Comparison of ENCODE assay signal across 15 cellular contexts in genomic region chr14:99671230-99672224, GRCh38. TPM values are rescaled to one million over a fixed set of nuclear protein-coding genes. Genes with fewer than 3 reads are reported as not detected.
DNase-seq lines count a peak whose midpoint lies in the region; ATAC-seq and TF ChIP-seq lines count a peak whose summit lies in the region.
"Had no signal": no experiment of that assay in that cellular context is flagged by ENCODE, and none has a peak within 500 bp of the region (broad histone marks: within the 10 kb centered on the region; RNA-seq: fewer than 3 reads in every experiment).

No MANE protein-coding gene starts in this region.

- H2AFZ ChIP-seq in GM23338 = peak overlapping the region; percentile 14; the same call in 1 of the 2 replicates

- 0 out of 3 replicates have a peak, but pooled peaks cover under 1% of the 10 kb centered on the region for H3K36me3 Mint-ChIP-seq in GM23338 (ENCODE audit: low read depth)
- peaks cover 4% of the 10 kb centered on the region for H3K36me3 Mint-ChIP-seq in central memory CD8-positive, alpha-beta T cell (ENCODE audit: insufficient read depth)

- H3K36me3 ChIP-seq in GM23338 (ENCODE audit: insufficient read depth) = no peaks in the 10 kb centered on the region

- H3K4me1 Mint-ChIP-seq in GM23338 = peaks cover 50% of the 10 kb centered on the region
- H3K4me1 Mint-ChIP-seq in central memory CD8-positive, alpha-beta T cell = peaks cover 21% of the 10 kb centered on the region

- H3K4me1 ChIP-seq in GM23338 (ENCODE audit: insufficient read depth) = peaks cover 31% of the 10 kb centered on the region

- no peaks in the 10 kb centered on the region for H3K9me2 ChIP-seq in GM23338 (ENCODE audit: insufficient read depth)

- no peaks in the 10 kb centered on the region; the same call in 1 of the 2 replicates for H3F3A ChIP-seq in GM23338 (replicated peaks; ENCODE audit: low read depth)

- H3K79me2 ChIP-seq in GM23338 (replicated peaks; ENCODE audit: insufficient read depth) = no peaks in the 10 kb centered on the region

- H3K27ac ChIP-seq in GM23338 (ENCODE audit: low read depth) = no peak overlapping the region
- peak overlapping the region; percentile 78 for H3K27ac ChIP-seq in layer of hippocampus (ENCODE audit: low read depth, low read length)

- peak overlapping the region; percentile 9; the same call in 1 of the 2 replicates for H3K4me3 ChIP-seq in GM23338

- TF ChIP-seq CTCF in GM23338 (conservative IDR thresholded peaks at IDR 0.05; ENCODE audit: low read depth in 2 of 2) = no peak

- ATAC-seq in GM23338 = peak; percentile 13; the same call in 2 of the 3 replicates
- no peak for ATAC-seq in central memory CD8-positive, alpha-beta T cell (replicated peaks; ENCODE audit: extremely low read depth, poor library complexity, severe bottlenecking)
- no peak for ATAC-seq in HG03439 (IDR thresholded peaks at IDR 0.05; ENCODE audit: unreplicated experiment)

- H3K27me3 ChIP-seq in GM23338 (ENCODE audit: insufficient read depth) = no peaks in the 10 kb centered on the region
- no peaks in the 10 kb centered on the region for H3K27me3 ChIP-seq in layer of hippocampus (ENCODE audit: control insufficient read depth, insufficient read depth, low read length)

- DNase-seq in GM23338 (ENCODE audit: low spot score) = no peak
- DNase-seq in central memory CD8-positive, alpha-beta T cell (ENCODE audit: low spot score in 2 of 2) = no peak
- DNase-seq in pons (ENCODE audit: low spot score) = peak; percentile 35
- no peak for DNase-seq in NCI-H2029 (lab: John Stamatoyannopoulos, UW)
- DNase-seq in COLO829 (ENCODE audit: low spot score) = no peak
- no peak for DNase-seq in GOT3 (lab: John Stamatoyannopoulos, UW)
- DNase-seq: DND-41; H7; NCI-H1417; NCI-H524 treated with DMSO at 0.1 percent for 48 hours; stimulated activated CD4-positive, alpha-beta T cell treated with anti-CD3 and anti-CD28 coated beads, Interleukin-2, amount 100 ng/mL, for 24 hours had no signal

- peak overlapping the region; percentile 78 for H3K27ac Mint-ChIP-seq in GM23338
- peak overlapping the region; percentile 79 for H3K27ac Mint-ChIP-seq in central memory CD8-positive, alpha-beta T cell (ENCODE audit: low read depth)

- H3K4me2 ChIP-seq in GM23338 = peak overlapping the region; percentile 69

- H3K27me3 Mint-ChIP-seq in GM23338 (ENCODE audit: insufficient read depth, low read depth, poor library complexity) = peaks cover 14% of the 10 kb centered on the region
- H3K27me3 Mint-ChIP-seq in central memory CD8-positive, alpha-beta T cell = peaks cover 12% of the 10 kb centered on the region

- peaks cover 3% of the 10 kb centered on the region; the same call in 2 of the 3 replicates for H3K9me3 Mint-ChIP-seq in GM23338
- H3K9me3 Mint-ChIP-seq in central memory CD8-positive, alpha-beta T cell = no peaks in the 10 kb centered on the region

- no peaks in the 10 kb centered on the region for H4K20me1 ChIP-seq in GM23338 (replicated peaks; ENCODE audit: insufficient read depth)

- H3K4me3 Mint-ChIP-seq in GM23338 = peak overlapping the region; percentile 20; the same call in 1 of the 3 replicates
- peak overlapping the region; percentile 32 for H3K4me3 Mint-ChIP-seq in central memory CD8-positive, alpha-beta T cell

TF ChIP-seq in GM23338, 12 proteins besides CTCF, POLR2A, EP300 and RAD21:
- TF ChIP-seq ZNF114 (CRISPR knock-in tag; IDR thresholded peaks at IDR 0.05) = no peak

RNA-seq across cellular contexts. Expression of gene CYP46A1, which starts 12.6 kb away (rescaled TPM):
- 0.47 and 0.59 TPM in 2 replicates for total RNA-seq in GM23338 (2014; rRNA removed; shearing (Covaris generic))
- 0.47 and 0.66 TPM in 2 replicates for polyA plus RNA-seq in GM23338 (2016; fragmentation: Nextera tagmentation; extraction: Ambion mirVana)
- total RNA-seq: RPMI7951 had no signal

RNA-seq across cellular contexts. Expression of gene HHIPL1, which starts 26.6 kb away (rescaled TPM):
- total RNA-seq in GM23338 (2014; rRNA removed; shearing (Covaris generic)) = 1.6 and 2.0 TPM in 2 replicates
- polyA plus RNA-seq in GM23338 (2016; fragmentation: Nextera tagmentation; extraction: Ambion mirVana) = 1.9 TPM in 2 replicates
- total RNA-seq: T-helper 2 cell treated with Interferon-gamma antibody and Interleukin-4, amounts not matched to agents 100 ng/mL and 5 ng/mL, for 36 hours had no signal
